Comparison of ENCODE assay signal across 8 cellular contexts in genomic region chr16:89557230-89557935, GRCh38. TPM values are rescaled to one million over a fixed set of nuclear protein-coding genes. Genes with fewer than 3 reads are reported as not detected.
DNase-seq lines count a peak whose midpoint lies in the region; ATAC-seq and TF ChIP-seq lines count a peak whose summit lies in the region.

No MANE protein-coding gene starts in this region.

- H3K36me3 ChIP-seq in BLaER1 (peaks cover 54% of the 10 kb centered on the region), GM23248 (ENCODE audit: low read depth) (peaks cover 17% of the 10 kb centered on the region), RWPE2 (ENCODE audit: low read depth) (peaks cover 56% of the 10 kb centered on the region)

- ATAC-seq in RWPE2 (ENCODE audit: low read depth) (no peak), omental fat pad (ENCODE audit: low FRiP score) (no peak), GM18907 (IDR thresholded peaks at IDR 0.05; ENCODE audit: unreplicated experiment) (no peak)

- H3K79me2 ChIP-seq in GM23248 (ENCODE audit: insufficient read depth) = peaks cover 19% of the 10 kb centered on the region

- 45 to 46% methylated on average over 17 of the region's 17 CpGs for WGBS in GM23248 (ENCODE audit: low coverage in 1 of 2, low lambda C conversion rate in 2 of 2, missing lambda C conversion rate in 2 of 2), 2 experiments

- H4K20me1 ChIP-seq in BLaER1 = peaks cover 18% of the 10 kb centered on the region
- peaks cover 10% of the 10 kb centered on the region for H4K20me1 ChIP-seq in GM23248 (ENCODE audit: insufficient read depth)

- no peak overlapping the region for H2AFZ ChIP-seq in GM23248

- peaks cover 44% of the 10 kb centered on the region for H3K4me1 ChIP-seq in BLaER1
- H3K4me1 ChIP-seq in GM23248 (ENCODE audit: insufficient read depth) = peaks cover 21% of the 10 kb centered on the region
- peaks cover 8% of the 10 kb centered on the region for H3K4me1 ChIP-seq in RWPE2 (ENCODE audit: insufficient read depth, poor library complexity, severe bottlenecking)

- peak overlapping the region; percentile 10; the same call in 1 of the 2 replicates for H3K27ac ChIP-seq in BLaER1
- H3K27ac ChIP-seq in GM23248 = no peak overlapping the region
- no peak overlapping the region for H3K27ac ChIP-seq in RWPE2 (ENCODE audit: poor library complexity, severe bottlenecking)
- peak overlapping the region; percentile 65 for H3K27ac ChIP-seq in temporal lobe (ENCODE audit: low read depth, low read length)

- H3K27me3 ChIP-seq in BLaER1 (no peaks in the 10 kb centered on the region), GM23248 (replicated peaks; ENCODE audit: insufficient read depth) (no peaks in the 10 kb centered on the region), RWPE2 (ENCODE audit: insufficient read depth, poor library complexity, severe bottlenecking) (no peaks in the 10 kb centered on the region)

- DNase-seq in GM23248 (peak; percentile 85), RWPE2 (ENCODE audit: low spot score) (no peak), foreskin melanocyte (peak; percentile 91), omental fat pad (ENCODE audit: low spot score) (peak; percentile 79)
- DNase-seq in activated effector memory CD4-positive, alpha-beta T cell treated with anti-CD3 and anti-CD28 coated beads, Interleukin-2, amount 50 U/mL, for 16 hours = peak; percentile 92

- H3F3A ChIP-seq in GM23248 (ENCODE audit: insufficient read depth) = peaks cover 22% of the 10 kb centered on the region

- H3K4me2 ChIP-seq in BLaER1 = peak overlapping the region; percentile 68
- no peak overlapping the region for H3K4me2 ChIP-seq in GM23248 (ENCODE audit: unreplicated experiment)

- H3K4me3 ChIP-seq in BLaER1 = no peak overlapping the region
- no peak overlapping the region for H3K4me3 ChIP-seq in GM23248
- no peak overlapping the region for H3K4me3 ChIP-seq in RWPE2 (ENCODE audit: severe bottlenecking)

- TF ChIP-seq CTCF in RWPE2 (IDR thresholded peaks at IDR 0.05; ENCODE audit: poor library complexity, severe bottlenecking) (peak; percentile 65), omental fat pad (IDR thresholded peaks at IDR 0.05) (peak in 1 of 3 donors; percentile 16)

- in situ Hi-C loops in GM23248 (cut with MboI) = no loop called here

- H3K9me2 ChIP-seq in GM23248 (ENCODE audit: insufficient read depth) = no peaks in the 10 kb centered on the region

- peak overlapping the region; percentile 27; the same call in 1 of the 2 replicates for H3K9ac ChIP-seq in BLaER1
- H3K9ac ChIP-seq in GM23248 = no peak overlapping the region

- H3K9me3 ChIP-seq in BLaER1 (no peaks in the 10 kb centered on the region), GM23248 (ENCODE audit: low read depth) (no peaks in the 10 kb centered on the region), RWPE2 (ENCODE audit: severe bottlenecking) (no peaks in the 10 kb centered on the region)

RNA-seq across cellular contexts. Expression of gene RPL13, which starts 3.1 kb away (rescaled TPM):
- 3,580 and 6,666 TPM in 2 replicates for total RNA-seq in GM23248 (2014; rRNA removed; shearing (Covaris generic))
- 1,418 and 1,480 TPM in 2 replicates for polyA plus RNA-seq in GM23248 (2016; fragmentation: Nextera tagmentation; extraction: Ambion mirVana)
- total RNA-seq in omental fat pad (1,000 to 10,000 TPM; 4,137 to 5,837 (median 4,637) TPM), temporal lobe (989 TPM)

RNA-seq across cellular contexts. Expression of gene CPNE7, which starts 18.2 kb away (rescaled TPM):
- total RNA-seq in GM23248 (2014; rRNA removed; shearing (Covaris generic)) = 7.7 and 10.1 TPM in 2 replicates
- 4.7 and 5.3 TPM in 2 replicates for polyA plus RNA-seq in GM23248 (2016; fragmentation: Nextera tagmentation; extraction: Ambion mirVana)
- total RNA-seq in omental fat pad = 1 to 10 TPM in 2 of 4 donors, under 1 TPM in 1, not detected in 1; 0.19 to 2.4 (median 1.1) TPM
- total RNA-seq in temporal lobe = 13.0 TPM

RNA-seq across cellular contexts. Expression of gene SPG7, which starts 49.2 kb away (rescaled TPM):
- 155 and 215 TPM in 2 replicates for total RNA-seq in GM23248 (2014; rRNA removed; shearing (Covaris generic))
- 47.5 and 53.9 TPM in 2 replicates for polyA plus RNA-seq in GM23248 (2016; fragmentation: Nextera tagmentation; extraction: Ambion mirVana)
- 100 to 1,000 TPM in 1 of 4 donors, 10 to 100 TPM in 3; 68.6 to 125 (median 74.8) TPM for total RNA-seq in omental fat pad
- 70.6 TPM for total RNA-seq in temporal lobe

RNA-seq across cellular contexts. Expression of gene DPEP1, which starts 56.1 kb away (rescaled TPM):
- not detected in 2 replicates for total RNA-seq in GM23248 (2014; rRNA removed; shearing (Covaris generic))
- polyA plus RNA-seq in GM23248 (2016; fragmentation: Nextera tagmentation; extraction: Ambion mirVana) = not detected in 2 replicates
- total RNA-seq in omental fat pad (1 to 10 TPM in 1 of 4 donors, not detected in 3; 1.1 TPM), temporal lobe (4.2 TPM)

Comparison
In these comparisons a context has a peak if more than half of its experiments do, and no peak if none do; other contexts are left out.
1. H3K27ac ChIP-seq: peak in BLaER1 (single experiment) and temporal lobe (single experiment); none in GM23248 (single experiment) and RWPE2 (single experiment).